In the genomic region with DNA sequence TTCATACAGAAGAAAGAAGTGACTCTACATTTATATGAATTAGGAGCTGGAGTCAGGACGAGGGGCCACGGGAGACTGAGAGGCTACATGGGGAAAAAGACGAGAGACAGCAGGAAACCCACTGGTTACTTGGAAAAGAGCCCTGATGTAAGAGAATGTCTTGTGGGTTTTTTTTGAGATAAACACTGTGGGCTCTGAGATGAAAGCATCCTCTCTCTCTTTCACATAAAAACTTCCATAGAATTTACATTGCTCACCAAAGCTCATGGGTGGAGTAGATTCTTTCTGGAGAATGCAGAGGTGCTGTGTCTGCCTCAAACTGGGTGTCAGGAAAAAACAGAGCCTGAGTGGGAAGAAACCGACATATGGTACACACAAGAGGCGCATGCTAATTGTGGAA, we compare ENCODE assay signal across 33 cellular contexts.
DNase-seq lines count a peak whose midpoint lies in the region; TF ChIP-seq lines count a peak whose summit lies in the region.
"Had no signal": no experiment of that assay in that cellular context is flagged by ENCODE, and none has a peak within 500 bp of the region (broad histone marks: within the 10 kb centered on the region; RNA-seq: fewer than 3 reads in every experiment).

No MANE protein-coding gene starts in this region.

- TF ChIP-seq POLR2A in thyroid gland (IDR thresholded peaks at IDR 0.05) = no peak

- H3K4me1 Mint-ChIP-seq in nephron = peaks cover 56% of the 10 kb centered on the region
- H3K4me1 Mint-ChIP-seq: activated CD4-positive, alpha-beta T cell treated with anti-CD3 and anti-CD28 coated beads, Interleukin-2, amount 10 ng/mL, durations not matched to agents 7 days and 5 days; activated naive CD8-positive, alpha-beta T cell treated with anti-CD3 and anti-CD28 coated beads for 36 hours; B cell; CD4-positive, alpha-beta memory T cell; central memory CD8-positive, alpha-beta T cell; immature natural killer cell had no signal

- no peaks in the 10 kb centered on the region for H3K9me3 ChIP-seq in thyroid gland
- H3K9me3 ChIP-seq: ascending aorta, esophagus squamous epithelium, Peyer's patch, right atrium auricular region, uterus had no signal

- no peaks in the 10 kb centered on the region for H3K36me3 ChIP-seq in thyroid gland
- H3K36me3 ChIP-seq: ascending aorta, esophagus squamous epithelium, neural progenitor cell, Peyer's patch, right atrium auricular region, uterus had no signal

- intact Hi-C loops in thyroid gland (cut with DNase I) (no loop called here), dorsolateral prefrontal cortex (cut with DNase I) (no loop called here)

- no peak overlapping the region for H3K4me3 Mint-ChIP-seq in nephron
- H3K4me3 Mint-ChIP-seq: activated CD4-positive, alpha-beta T cell treated with anti-CD3 and anti-CD28 coated beads, Interleukin-2, amount 10 ng/mL, durations not matched to agents 7 days and 5 days; activated naive CD8-positive, alpha-beta T cell treated with anti-CD3 and anti-CD28 coated beads for 36 hours; B cell; CD4-positive, alpha-beta memory T cell; central memory CD8-positive, alpha-beta T cell; immature natural killer cell; neural progenitor cell; stimulated activated naive CD8-positive, alpha-beta T cell treated with anti-CD3 and anti-CD28 coated beads, Interleukin-15, Interleukin-2, amounts not matched to agents 100 ng/mL and 50 ng/mL, for 24 hours had no signal

- 71 to 77% methylated on average over 5 of the region's 5 CpGs for WGBS in thyroid gland, 2 donors

- TF ChIP-seq CTCF in nephron (IDR thresholded peaks at IDR 0.05; ENCODE audit: unreplicated experiment in 3 of 3) (no peak), thyroid gland (IDR thresholded peaks at IDR 0.05) (no peak), dorsolateral prefrontal cortex (IDR thresholded peaks at IDR 0.05 in 54 of 56, conservative IDR thresholded peaks at IDR 0.05 in 2 of 56; ENCODE audit: low read depth in 1 of 56, partially characterized antibody in 56 of 56) (no peak)

- H3K36me3 Mint-ChIP-seq in nephron (ENCODE audit: low read depth) = no peaks in the 10 kb centered on the region
- H3K36me3 Mint-ChIP-seq: activated naive CD8-positive, alpha-beta T cell treated with anti-CD3 and anti-CD28 coated beads for 36 hours; CD4-positive, alpha-beta memory T cell; immature natural killer cell; neural progenitor cell had no signal

- H3K9me3 Mint-ChIP-seq in nephron = no peaks in the 10 kb centered on the region
- H3K9me3 Mint-ChIP-seq: activated CD4-positive, alpha-beta T cell treated with anti-CD3 and anti-CD28 coated beads, Interleukin-2, amount 10 ng/mL, durations not matched to agents 7 days and 5 days; activated naive CD8-positive, alpha-beta T cell treated with anti-CD3 and anti-CD28 coated beads for 36 hours; neural progenitor cell had no signal

- H3K27me3 Mint-ChIP-seq in nephron (ENCODE audit: low read depth) = no peaks in the 10 kb centered on the region
- H3K27me3 Mint-ChIP-seq: activated CD4-positive, alpha-beta T cell treated with anti-CD3 and anti-CD28 coated beads, Interleukin-2, amount 10 ng/mL, durations not matched to agents 7 days and 5 days; activated naive CD8-positive, alpha-beta T cell treated with anti-CD3 and anti-CD28 coated beads for 36 hours; B cell; CD4-positive, alpha-beta memory T cell; central memory CD8-positive, alpha-beta T cell had no signal

- H3K27me3 ChIP-seq in thyroid gland (no peaks in the 10 kb centered on the region), dorsolateral prefrontal cortex (no peaks in the 10 kb centered on the region)
- H3K27me3 ChIP-seq: ascending aorta, esophagus squamous epithelium, neural progenitor cell, Peyer's patch, right atrium auricular region, uterus had no signal

- H3K4me3 ChIP-seq in thyroid gland (replicated peaks in 1 of 3) (no peak overlapping the region), dorsolateral prefrontal cortex (no peak overlapping the region)
- H3K4me3 ChIP-seq: ascending aorta, esophagus squamous epithelium, GM12878, neural progenitor cell, Peyer's patch, right atrium auricular region, uterus had no signal

- H3K4me1 ChIP-seq in thyroid gland = no peaks in the 10 kb centered on the region
- H3K4me1 ChIP-seq: neural progenitor cell, Peyer's patch, right atrium auricular region had no signal

- DNase-seq in Ammon's horn (ENCODE audit: low spot score) = peak; percentile 31
- peak; percentile 4 for DNase-seq in SW480 (ENCODE audit: low spot score)
- DNase-seq in fibroblast of peridontal ligament (ENCODE audit: extremely low read depth) = peak; percentile 80
- no peak for DNase-seq in germinal center (ENCODE audit: low spot score)
- DNase-seq in thyroid gland = no peak
- DNase-seq in dorsolateral prefrontal cortex = no peak
- no peak for DNase-seq in activated CD8-positive, alpha-beta memory T cell treated with anti-CD3 and anti-CD28 coated beads for 24 hours
- DNase-seq: activated CD4-positive, alpha-beta T cell treated with anti-CD3 and anti-CD28 coated beads, Interleukin-2, amount 10 ng/mL, durations not matched to agents 7 days and 5 days; activated effector memory CD4-positive, alpha-beta T cell treated with Interleukin-2 at 50 U/mL for 16 hours; activated naive CD8-positive, alpha-beta T cell treated with anti-CD3 and anti-CD28 coated beads for 36 hours; activated T-cell treated with anti-CD3 and anti-CD28 coated beads, Interleukin-2, amount 50 U/mL, for 1 hour; CD4-positive, alpha-beta memory T cell; esophagus squamous epithelium; HCEC 1CT; immature natural killer cell; Karpas-422; NCI-H1417 treated with DMSO at 0.1 percent for 48 hours; NCI-H345; Peyer's patch; posterior cingulate gyrus; SIG-M5; stimulated activated CD4-positive, alpha-beta T cell treated with anti-CD3 and anti-CD28 coated beads, Interleukin-1b, Interleukin-23, amount 100 ng/mL, for 48 hours; stimulated activated CD8-positive, alpha-beta memory T cell treated with anti-CD3 and anti-CD28 coated beads, Interleukin-4, amount 100 ng/mL, for 48 hours; T-helper 9 cell; uterus had no signal

- H3K27ac Mint-ChIP-seq in nephron = peak overlapping the region; percentile 84 to 98 (median 91)
- H3K27ac Mint-ChIP-seq: activated CD4-positive, alpha-beta T cell treated with anti-CD3 and anti-CD28 coated beads, Interleukin-2, amount 10 ng/mL, durations not matched to agents 7 days and 5 days; activated naive CD8-positive, alpha-beta T cell treated with anti-CD3 and anti-CD28 coated beads for 36 hours; B cell; CD4-positive, alpha-beta memory T cell; immature natural killer cell; neural progenitor cell; stimulated activated naive CD8-positive, alpha-beta T cell treated with anti-CD3 and anti-CD28 coated beads, Interleukin-15, Interleukin-2, amounts not matched to agents 100 ng/mL and 50 ng/mL, for 24 hours had no signal

- H3K27ac ChIP-seq in thyroid gland = no peak overlapping the region
- H3K27ac ChIP-seq in dorsolateral prefrontal cortex = no peak overlapping the region
- H3K27ac ChIP-seq: ascending aorta, esophagus squamous epithelium, neural progenitor cell, Peyer's patch, right atrium auricular region, uterus had no signal

Comparison
In these comparisons a context has a peak if more than half of its experiments do, and no peak if none do; other contexts are left out.
1. DNase-seq: peak in Ammon's horn (single experiment), SW480 (single experiment) and fibroblast of peridontal ligament (single experiment); none in germinal center (single experiment), thyroid gland (0 of 2), dorsolateral prefrontal cortex (0 of 10) and activated CD8-positive, alpha-beta memory T cell treated with anti-CD3 and anti-CD28 coated beads for 24 hours (single experiment).